26 cellular contexts compared by ENCODE assay signal in genomic region chr18:22060361-22060760, GRCh38.
"Had no signal": no experiment of that assay in that cellular context is flagged by ENCODE, and none has a peak within 500 bp of the region (broad histone marks: within the 10 kb centered on the region; RNA-seq: fewer than 3 reads in every experiment).

No MANE protein-coding gene starts in this region.

- H3K4me1 ChIP-seq: ascending aorta had no signal

- H3K9ac ChIP-seq: KMS-11 had no signal

- H3K27ac ChIP-seq: ascending aorta, KMS-11, PC-9, VCaP had no signal

- H3K27me3 ChIP-seq: ascending aorta, body of pancreas had no signal

- DNase-seq: activated CD4-positive, alpha-beta memory T cell treated with anti-CD3 and anti-CD28 coated beads for 36 hours; activated CD4-positive, alpha-beta T cell treated with anti-CD3 and anti-CD28 coated beads, Interleukin-2, amount 10 ng/mL, durations not matched to agents 7 days and 5 days; activated CD4-positive, CD25-positive, alpha-beta regulatory T cell; activated CD8-positive, alpha-beta memory T cell treated with anti-CD3 and anti-CD28 coated beads for 24 hours; activated effector memory CD4-positive, alpha-beta T cell treated with anti-CD3 and anti-CD28 coated beads, Interleukin-2, amount 50 U/mL, for 16 hours; activated naive CD4-positive, alpha-beta T cell treated with Interleukin-2 at 50 U/mL for 16 hours; activated naive CD8-positive, alpha-beta T cell treated with anti-CD3 and anti-CD28 coated beads, Interleukin-2, amount 50 U/mL, for 24 hours; activated T-cell treated with anti-CD3 and anti-CD28 coated beads, Interleukin-2, amount 50 U/mL, for 4 hours; amniotic stem cell; body of pancreas; central memory CD4-positive, alpha-beta T cell; NCI-H1092 treated with DMSO at 0.1 percent for 48 hours; NCI-H1436; NCI-H187 treated with DMSO at 0.1 percent for 48 hours; NCI-H2081 treated with DMSO at 0.1 percent for 48 hours; NCI-H446; NCI-H524; NCI-H774; PC-9; SIG-M5; T-helper 2 cell; T1000 had no signal

- H3K4me2 ChIP-seq: KMS-11, PC-9 had no signal

- H3K36me3 ChIP-seq: ascending aorta had no signal

- H3K4me3 ChIP-seq: ascending aorta, body of pancreas, PC-9 had no signal

- H3K9me3 ChIP-seq: ascending aorta, body of pancreas had no signal

- H2AFZ ChIP-seq: PC-9 had no signal

- ATAC-seq: activated naive CD4-positive, alpha-beta T cell treated with anti-CD3 and anti-CD28 coated beads, Interleukin-2, amount 50 U/mL, for 72 hours; activated naive CD8-positive, alpha-beta T cell treated with anti-CD3 and anti-CD28 coated beads, Interleukin-2, amount 50 U/mL, for 24 hours; activated T-cell treated with anti-CD3 and anti-CD28 coated beads, Interleukin-2, amount 50 U/mL, for 4 hours; body of pancreas had no signal
